ENCODE assay signal across 13 cellular contexts in the genomic region with DNA sequence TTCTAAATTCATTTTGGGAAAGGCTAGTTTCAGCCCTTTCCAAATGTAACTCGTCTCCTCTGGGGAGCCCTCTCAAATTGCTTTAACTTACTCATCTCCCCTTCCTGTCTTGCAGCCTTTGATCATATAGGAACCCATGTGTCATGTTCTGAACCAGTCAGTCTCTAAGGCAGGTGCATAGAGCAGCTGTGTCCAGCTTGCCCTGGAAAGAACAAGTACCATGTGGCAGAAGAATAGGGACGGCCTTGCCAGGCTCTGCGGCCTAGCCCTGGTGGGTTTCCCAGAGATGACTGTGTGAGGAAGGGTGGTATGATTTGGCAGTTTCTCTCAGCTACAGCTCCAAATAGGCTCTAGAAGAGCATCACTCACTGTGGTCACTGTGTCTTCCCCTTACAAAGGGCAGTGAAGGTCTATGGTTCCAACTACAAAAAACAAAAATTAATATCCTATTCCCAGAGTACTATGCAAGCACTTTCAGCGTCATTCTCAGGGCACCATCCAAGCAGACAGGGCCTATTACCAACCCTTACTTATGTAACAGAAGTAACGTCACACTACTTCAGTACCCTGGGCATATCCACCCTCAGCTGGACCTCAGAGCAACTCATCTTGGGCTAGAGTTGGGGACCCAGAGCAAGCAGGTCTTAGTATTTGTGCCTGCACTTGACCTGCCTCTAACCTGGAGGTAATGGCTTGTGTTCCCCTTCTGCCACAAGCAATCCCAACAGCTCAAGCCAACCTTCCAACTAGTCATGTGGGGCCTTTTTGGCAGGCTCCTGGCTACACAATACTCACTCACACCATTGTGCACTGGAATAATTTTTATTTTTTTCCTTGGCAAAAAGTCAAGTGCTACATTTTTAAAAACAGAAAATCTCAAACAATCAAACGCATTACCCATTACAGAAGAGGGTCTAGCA. TPM values are rescaled to one million over a fixed set of nuclear protein-coding genes. Genes with fewer than 3 reads are reported as not detected.
DNase-seq lines count a peak whose midpoint lies in the region; ATAC-seq and TF ChIP-seq lines count a peak whose summit lies in the region.
"Had no signal": no experiment of that assay in that cellular context is flagged by ENCODE, and none has a peak within 500 bp of the region (broad histone marks: within the 10 kb centered on the region; RNA-seq: fewer than 3 reads in every experiment).

No MANE protein-coding gene starts in this region.

- no peak overlapping the region for H3K4me2 ChIP-seq in DND-41 (ENCODE audit: insufficient read depth, low read length)

- no peak for DNase-seq in DND-41
- DNase-seq in right atrium auricular region (ENCODE audit: low spot score), result no peak
- peak; percentile 26 to 46 for DNase-seq in gastrocnemius medialis
- no peak for DNase-seq in NCI-H2196 (lab: John Stamatoyannopoulos, UW; ENCODE audit: unreplicated experiment)
- no peak for DNase-seq in COLO829 (ENCODE audit: low spot score)
- no peak for DNase-seq in NCI-H128 (lab: John Stamatoyannopoulos, UW; ENCODE audit: unreplicated experiment)
- DNase-seq: GOT3; NCI-H2107; SHP77 treated with DMSO at 0.1 percent for 48 hours; stimulated activated CD4-positive, alpha-beta T cell treated with anti-CD3 and anti-CD28 coated beads, Interleukin-2, amount 100 ng/mL, for 24 hours had no signal

- ATAC-seq in DND-41 (ENCODE audit: insufficient read depth, low read depth), result peak; percentile 42; the same call in 1 of the 3 replicates
- ATAC-seq in gastrocnemius medialis, result peak; percentile 35 to 49
- ATAC-seq in GM21526 (IDR thresholded peaks at IDR 0.05; ENCODE audit: low FRiP score, unreplicated experiment), result no peak

- no peak overlapping the region for H2AFZ ChIP-seq in DND-41 (ENCODE audit: low read depth, low read length)

- no peaks in the 10 kb centered on the region for H3K79me2 ChIP-seq in DND-41 (ENCODE audit: insufficient read depth, low read length)

- H3K27ac ChIP-seq in DND-41 (ENCODE audit: low read length), result no peak overlapping the region; the same call in 1 of the 2 replicates
- H3K27ac ChIP-seq in VCaP, result peak overlapping the region; percentile 37; the same call in 1 of the 2 replicates
- H3K27ac ChIP-seq in right atrium auricular region, result peak overlapping the region; percentile 58 to 64
- H3K27ac ChIP-seq in gastrocnemius medialis, result peak overlapping the region; percentile 80 to 91 (median 89)
- H3K27ac ChIP-seq: C4-2B had no signal

- no peaks in the 10 kb centered on the region for H3K4me1 ChIP-seq in DND-41 (ENCODE audit: insufficient read depth, low read length)
- H3K4me1 ChIP-seq in right atrium auricular region, result peaks cover 0 to 41% of the 10 kb centered on the region in 2 donors
- H3K4me1 ChIP-seq in gastrocnemius medialis, result peaks cover 41 to 44% of the 10 kb centered on the region in 2 donors

- intact Hi-C loops in gastrocnemius medialis (cut with DNase I; ENCODE audit: low total_unique reads), result loop anchor here (2.0 to 5.0 kb wide), 2 partner anchors 167 to 1534 kb away; partner anchors contain the start of genes SMIM27 and TOPORS

- in situ Hi-C loops in gastrocnemius medialis (cut with MboI; ENCODE audit: low sequenced_read_pairs in 4 of 4), result no loop called here

- TF ChIP-seq CTCF in DND-41 (IDR thresholded peaks at IDR 0.05; ENCODE audit: borderline replicate concordance, extremely low read depth, low read length, poor library complexity, severe bottlenecking) (no peak), VCaP (conservative IDR thresholded peaks at IDR 0.05) (no peak), right atrium auricular region (IDR thresholded peaks at IDR 0.05) (no peak), gastrocnemius medialis (IDR thresholded peaks at IDR 0.05 in 4 of 5, conservative IDR thresholded peaks at IDR 0.05 in 1 of 5) (no peak)

- H3K9me3 ChIP-seq in DND-41 (ENCODE audit: insufficient read depth, low read length, severe bottlenecking) (no peaks in the 10 kb centered on the region), right atrium auricular region (no peaks in the 10 kb centered on the region), gastrocnemius medialis (no peaks in the 10 kb centered on the region)

- no peak for TF ChIP-seq POLR2A in gastrocnemius medialis (IDR thresholded peaks at IDR 0.05)

- H3K27me3 ChIP-seq in DND-41 (ENCODE audit: insufficient read depth, low read length, poor library complexity) (no peaks in the 10 kb centered on the region), right atrium auricular region (no peaks in the 10 kb centered on the region), gastrocnemius medialis (no peaks in the 10 kb centered on the region)

- no peaks in the 10 kb centered on the region for H4K20me1 ChIP-seq in DND-41 (ENCODE audit: insufficient read depth, low read length)

- H3K4me3 ChIP-seq in DND-41 (ENCODE audit: low read depth in 1 of 2, low read length in 2 of 2) (no peak overlapping the region), right atrium auricular region (no peak overlapping the region), gastrocnemius medialis (no peak overlapping the region)

- H3K9ac ChIP-seq in DND-41 (ENCODE audit: low read depth, low read length), result no peak overlapping the region

- peaks cover 42% of the 10 kb centered on the region for H3K36me3 ChIP-seq in DND-41 (ENCODE audit: insufficient read depth, low read length)
- peaks cover 42% of the 10 kb centered on the region for H3K36me3 ChIP-seq in right atrium auricular region
- H3K36me3 ChIP-seq in gastrocnemius medialis, result peaks cover 0 to 41% of the 10 kb centered on the region in 2 donors

RNA-seq across cellular contexts. Expression of gene UBAP2, which starts 37.2 kb away (rescaled TPM):
- total RNA-seq in right atrium auricular region, result 10 to 100 TPM; 17.3 to 21.8 TPM
- total RNA-seq in gastrocnemius medialis, result 10 to 100 TPM; 14.6 to 26.6 (median 20.9) TPM

RNA-seq across cellular contexts. Expression of gene DCAF12, which starts 40.7 kb away (rescaled TPM):
- total RNA-seq in right atrium auricular region, result 10 to 100 TPM; 20.4 to 20.6 TPM
- total RNA-seq in gastrocnemius medialis, result 10 to 100 TPM; 19.4 to 33.7 (median 26.7) TPM

Comparison
In these comparisons a context has a peak if more than half of its experiments do, and no peak if none do; other contexts are left out.
1. DNase-seq: peak in gastrocnemius medialis (2 of 2); none in DND-41 (single experiment), right atrium auricular region (single experiment), NCI-H2196 (single experiment), COLO829 (single experiment) and NCI-H128 (single experiment).